Comparison of ENCODE assay signal across 10 cellular contexts in the genomic region with DNA sequence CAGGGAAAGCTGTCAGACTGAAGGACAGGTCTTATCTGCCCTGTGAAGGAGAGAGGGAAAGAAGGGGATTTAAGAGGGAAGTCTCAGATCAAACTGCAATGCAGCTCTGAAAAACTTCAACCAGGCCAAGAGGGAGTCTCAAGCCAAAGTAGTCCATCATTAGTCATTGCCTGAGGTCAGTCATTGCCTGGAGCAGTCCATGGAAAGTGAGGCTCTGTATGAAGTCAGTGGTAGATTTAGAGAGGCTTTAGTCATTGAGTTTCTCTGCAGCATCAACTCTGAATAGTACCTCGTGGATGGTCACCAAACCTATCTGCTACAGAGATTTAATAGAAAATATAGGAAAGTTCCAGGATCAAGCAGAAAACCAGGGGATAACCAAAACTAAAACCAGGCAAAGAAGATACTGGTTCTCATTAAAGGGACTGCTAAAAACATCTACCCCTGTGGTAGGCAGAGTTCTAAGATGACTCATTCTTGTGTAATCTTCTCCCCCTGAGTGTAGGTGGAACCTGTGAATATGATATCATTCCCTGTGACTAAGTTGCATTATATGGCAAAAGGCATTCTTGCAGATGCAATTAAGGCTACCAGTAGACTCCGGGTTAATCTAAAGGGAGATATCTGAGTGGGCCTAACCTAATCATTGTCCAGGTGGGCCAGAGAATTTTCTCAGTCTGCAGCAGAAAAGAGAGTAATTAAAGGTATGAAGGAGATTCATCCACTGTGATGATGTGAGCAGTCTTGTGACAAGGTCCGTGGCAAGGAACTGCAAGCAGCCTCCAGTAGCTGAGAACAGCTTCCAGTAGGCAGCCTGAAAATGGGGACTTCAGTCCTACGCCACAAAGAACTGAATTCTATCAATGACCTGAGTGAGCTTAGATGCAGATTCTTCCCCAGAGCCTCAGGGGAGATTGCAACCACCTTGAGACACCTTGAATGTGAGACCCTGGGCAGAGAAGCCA.
A peak's percentile ranks its signal among the peaks of the same experiment; 100 is the strongest.
DNase-seq lines count a peak whose midpoint lies in the region; ATAC-seq, FAIRE-seq and TF ChIP-seq lines count a peak whose summit lies in the region.
"Had no signal": no experiment of that assay in that cellular context is flagged by ENCODE, and none has a peak within 500 bp of the region (broad histone marks: within the 10 kb centered on the region; RNA-seq: fewer than 3 reads in every experiment).

No MANE protein-coding gene starts in this region.

- TF ChIP-seq CTCF in BJ (IDR thresholded peaks at IDR 0.05; ENCODE audit: insufficient read depth, low read depth, low read length) (no peak), fibroblast of pulmonary artery (IDR thresholded peaks at IDR 0.05; ENCODE audit: low read length, missing control alignments) (no peak)

- no peak overlapping the region for H3K4me3 ChIP-seq in BJ (ENCODE audit: low read depth, low read length)
- no peak overlapping the region for H3K4me3 ChIP-seq in fibroblast of pulmonary artery (replicated peaks; ENCODE audit: low read depth, low read length)
- H3K4me3 ChIP-seq: transverse colon had no signal

- ATAC-seq in GM21423 (IDR thresholded peaks at IDR 0.05; ENCODE audit: unreplicated experiment) (peak; percentile 58), GM19455 (IDR thresholded peaks at IDR 0.05; ENCODE audit: unreplicated experiment) (no peak)

- POLR2A ChIA-PET in BJ (lab: Charles Lee): no interaction called here

- FAIRE-seq in HTR-8/SVneo (lab: Jason Lieb, UNC): no peak
- FAIRE-seq: endothelial cell of umbilical vein had no signal

- DNase-seq in BJ (ENCODE audit: low read depth): peak; percentile 54
- DNase-seq in HTR-8/SVneo (ENCODE audit: insufficient read length, low spot score): peak; percentile 15
- DNase-seq in fibroblast of pulmonary artery (ENCODE audit: low read depth): peak; percentile 56
- DNase-seq in cerebellar cortex (ENCODE audit: low spot score): no peak
- DNase-seq in activated CD4-positive, alpha-beta T cell treated with anti-CD3 and anti-CD28 coated beads, Interleukin-2, amount 50 U/mL, for 48 hours: no peak
- DNase-seq in NCI-H1417 (lab: John Stamatoyannopoulos, UW): no peak
- DNase-seq: transverse colon had no signal

- no peaks in the 10 kb centered on the region for H3K36me3 ChIP-seq in BJ (ENCODE audit: control insufficient read depth, insufficient read depth, low read length)
- H3K36me3 ChIP-seq: transverse colon had no signal

- CTCF ChIA-PET in BJ (lab: Yijun Ruan, JAX): interaction anchor here (0.6 kb wide), 1 partner anchor 16 kb away, joined by 3 read pairs; no protein-coding TSS in a partner anchor

- H3K27me3 ChIP-seq in BJ (ENCODE audit: control insufficient read depth, insufficient read depth, low read length): no peaks in the 10 kb centered on the region
- H3K27me3 ChIP-seq: transverse colon had no signal

Comparison
In these comparisons a context has a peak if more than half of its experiments do, and no peak if none do; other contexts are left out.
1. DNase-seq: peak in BJ (single experiment), HTR-8/SVneo (single experiment) and fibroblast of pulmonary artery (single experiment); none in cerebellar cortex (single experiment), activated CD4-positive, alpha-beta T cell treated with anti-CD3 and anti-CD28 coated beads, Interleukin-2, amount 50 U/mL, for 48 hours (0 of 2) and NCI-H1417 (0 of 3).